Comparison of ENCODE assay signal across 8 cellular contexts in genomic region chr2:240021488-240022104, GRCh38. TPM values are rescaled to one million over a fixed set of nuclear protein-coding genes. Genes with fewer than 3 reads are reported as not detected.
A peak's percentile ranks its signal among the peaks of the same experiment; 100 is the strongest.
DNase-seq lines count a peak whose midpoint lies in the region; ATAC-seq, FAIRE-seq and TF ChIP-seq lines count a peak whose summit lies in the region.

No MANE protein-coding gene starts in this region.

- peaks cover 0 to 38% (median 10%) of the 10 kb centered on the region in 3 donors for H3K4me1 ChIP-seq in gastroesophageal sphincter
- H3K4me1 ChIP-seq in prostate gland (replicated peaks) = peaks cover 7% of the 10 kb centered on the region

- DNase-seq in COLO668 (lab: John Stamatoyannopoulos, UW; ENCODE audit: unreplicated experiment) (peak; percentile 74), HPDE6-E6E7 (ENCODE audit: extremely low spot score) (peak; percentile 71), RCC 7860 (ENCODE audit: low spot score) (peak; percentile 42), prostate gland (ENCODE audit: low spot score) (peak; percentile 38), NCI-H187 (lab: John Stamatoyannopoulos, UW) (no peak), mesenteric fat pad (ENCODE audit: low spot score) (no peak)
- peak; percentile 48 for DNase-seq in activated T-helper 2 cell treated with anti-CD3 and anti-CD28 coated beads, Interferon-gamma antibody, Interleukin-2, Interleukin-4, amounts not matched to agents 10 μg/mL and 5 μg/mL and 100 μg/mL, durations not matched to agents 14 hours and 24 hours and 36 hours (ENCODE audit: low spot score)

- H3K4me3 ChIP-seq in gastroesophageal sphincter (no peak overlapping the region), prostate gland (no peak overlapping the region)

- H3K27me3 Mint-ChIP-seq in activated T-helper 2 cell treated with anti-CD3 and anti-CD28 coated beads, Interferon-gamma antibody, Interleukin-2, Interleukin-4, amounts not matched to agents 10 μg/mL and 5 μg/mL and 100 μg/mL, durations not matched to agents 14 hours and 24 hours and 36 hours (ENCODE audit: low read depth) = no peaks in the 10 kb centered on the region

- no peak overlapping the region for H3K27ac Mint-ChIP-seq in activated T-helper 2 cell treated with anti-CD3 and anti-CD28 coated beads, Interferon-gamma antibody, Interleukin-2, Interleukin-4, amounts not matched to agents 10 μg/mL and 5 μg/mL and 100 μg/mL, durations not matched to agents 14 hours and 24 hours and 36 hours

- no peak for FAIRE-seq in RCC 7860 (lab: Jason Lieb, UNC)

- peaks cover 41% of the 10 kb centered on the region for H3K36me3 Mint-ChIP-seq in activated T-helper 2 cell treated with anti-CD3 and anti-CD28 coated beads, Interferon-gamma antibody, Interleukin-2, Interleukin-4, amounts not matched to agents 10 μg/mL and 5 μg/mL and 100 μg/mL, durations not matched to agents 14 hours and 24 hours and 36 hours (ENCODE audit: low read depth)

- peaks cover 19% of the 10 kb centered on the region for H3K4me1 Mint-ChIP-seq in activated T-helper 2 cell treated with anti-CD3 and anti-CD28 coated beads, Interferon-gamma antibody, Interleukin-2, Interleukin-4, amounts not matched to agents 10 μg/mL and 5 μg/mL and 100 μg/mL, durations not matched to agents 14 hours and 24 hours and 36 hours (ENCODE audit: low read depth)

- no peak overlapping the region for H3K4me3 Mint-ChIP-seq in activated T-helper 2 cell treated with anti-CD3 and anti-CD28 coated beads, Interferon-gamma antibody, Interleukin-2, Interleukin-4, amounts not matched to agents 10 μg/mL and 5 μg/mL and 100 μg/mL, durations not matched to agents 14 hours and 24 hours and 36 hours (ENCODE audit: low read depth)

- no peak for ATAC-seq in gastroesophageal sphincter

- TF ChIP-seq EP300 in gastroesophageal sphincter (IDR thresholded peaks at IDR 0.05) = no peak

- WGBS in gastroesophageal sphincter (ENCODE audit: low coverage in 1 of 2), 2 donors = 60 to 64% methylated on average over 3 to 6 of the region's 9 CpGs
- 60% methylated on average over 9 of the region's 9 CpGs for WGBS in prostate gland

- intact Hi-C loops in activated T-helper 2 cell treated with anti-CD3 and anti-CD28 coated beads, Interferon-gamma antibody, Interleukin-2, Interleukin-4, amounts not matched to agents 10 μg/mL and 5 μg/mL and 100 μg/mL, durations not matched to agents 14 hours and 24 hours and 36 hours (cut with micrococcal nuclease) = loop anchor here (10.0 kb wide), 2 partner anchors 113 to 1293 kb away; partner anchors contain the start of genes COPS9, HDLBP and SEPTIN2
- intact Hi-C loops in prostate gland (cut with DNase I) = no loop called here

- no peaks in the 10 kb centered on the region for H3K9me3 Mint-ChIP-seq in activated T-helper 2 cell treated with anti-CD3 and anti-CD28 coated beads, Interferon-gamma antibody, Interleukin-2, Interleukin-4, amounts not matched to agents 10 μg/mL and 5 μg/mL and 100 μg/mL, durations not matched to agents 14 hours and 24 hours and 36 hours

- H3K36me3 ChIP-seq in gastroesophageal sphincter (peaks cover 0 to 48% of the 10 kb centered on the region in 2 donors), prostate gland (peaks cover 0 to 15% of the 10 kb centered on the region in 2 donors)

- H3K27me3 ChIP-seq in gastroesophageal sphincter (no peaks in the 10 kb centered on the region), prostate gland (replicated peaks; ENCODE audit: insufficient read depth) (no peaks in the 10 kb centered on the region)

- H3K27ac ChIP-seq in gastroesophageal sphincter = no peak overlapping the region
- no peak overlapping the region for H3K27ac ChIP-seq in prostate gland

- TF ChIP-seq CTCF in gastroesophageal sphincter (IDR thresholded peaks at IDR 0.05) = peak; percentile 46 to 72 (median 54)
- TF ChIP-seq CTCF in prostate gland (IDR thresholded peaks at IDR 0.05) = peak in 3 of 4 experiments; percentile 39 to 55 (median 43)

- H3K9me3 ChIP-seq in gastroesophageal sphincter (no peaks in the 10 kb centered on the region), prostate gland (no peaks in the 10 kb centered on the region)

- TF ChIP-seq POLR2A in gastroesophageal sphincter (IDR thresholded peaks at IDR 0.05) (no peak), prostate gland (IDR thresholded peaks at IDR 0.05) (no peak)

RNA-seq across cellular contexts. Expression of gene NDUFA10, which starts 3.5 kb away (rescaled TPM):
- total RNA-seq in activated T-helper 2 cell treated with anti-CD3 and anti-CD28 coated beads, Interferon-gamma antibody, Interleukin-2, Interleukin-4, amounts not matched to agents 10 μg/mL and 5 μg/mL and 100 μg/mL, durations not matched to agents 14 hours and 24 hours and 36 hours = 105 and 108 TPM in 2 replicates
- total RNA-seq in gastroesophageal sphincter = 100 to 1,000 TPM in 1 of 4 donors, 10 to 100 TPM in 3; 72.6 to 150 (median 80.6) TPM
- 100 to 1,000 TPM; 186 to 191 TPM for total RNA-seq in prostate gland
- total RNA-seq in mesenteric fat pad = 96.8 TPM

RNA-seq across cellular contexts. Expression of gene OR6B2, which starts 8.6 kb away (rescaled TPM):
- not detected in 2 replicates for total RNA-seq in activated T-helper 2 cell treated with anti-CD3 and anti-CD28 coated beads, Interferon-gamma antibody, Interleukin-2, Interleukin-4, amounts not matched to agents 10 μg/mL and 5 μg/mL and 100 μg/mL, durations not matched to agents 14 hours and 24 hours and 36 hours
- total RNA-seq in gastroesophageal sphincter (not detected), prostate gland (not detected), mesenteric fat pad (not detected)

RNA-seq across cellular contexts. Expression of gene OR6B3, which starts 31.7 kb away (rescaled TPM):
- not detected in 2 replicates for total RNA-seq in activated T-helper 2 cell treated with anti-CD3 and anti-CD28 coated beads, Interferon-gamma antibody, Interleukin-2, Interleukin-4, amounts not matched to agents 10 μg/mL and 5 μg/mL and 100 μg/mL, durations not matched to agents 14 hours and 24 hours and 36 hours
- not detected for total RNA-seq in gastroesophageal sphincter
- not detected for total RNA-seq in prostate gland
- total RNA-seq in mesenteric fat pad = not detected

Comparison
In these comparisons a context has a peak if more than half of its experiments do, and no peak if none do; other contexts are left out.
1. DNase-seq: peak in COLO668 (single experiment), HPDE6-E6E7 (single experiment), RCC 7860 (single experiment), activated T-helper 2 cell treated with anti-CD3 and anti-CD28 coated beads, Interferon-gamma antibody, Interleukin-2, Interleukin-4, amounts not matched to agents 10 μg/mL and 5 μg/mL and 100 μg/mL, durations not matched to agents 14 hours and 24 hours and 36 hours (single experiment) and prostate gland (single experiment); none in NCI-H187 (0 of 2) and mesenteric fat pad (single experiment).